Comparison of ENCODE assay signal across 8 cellular contexts in the genomic region with DNA sequence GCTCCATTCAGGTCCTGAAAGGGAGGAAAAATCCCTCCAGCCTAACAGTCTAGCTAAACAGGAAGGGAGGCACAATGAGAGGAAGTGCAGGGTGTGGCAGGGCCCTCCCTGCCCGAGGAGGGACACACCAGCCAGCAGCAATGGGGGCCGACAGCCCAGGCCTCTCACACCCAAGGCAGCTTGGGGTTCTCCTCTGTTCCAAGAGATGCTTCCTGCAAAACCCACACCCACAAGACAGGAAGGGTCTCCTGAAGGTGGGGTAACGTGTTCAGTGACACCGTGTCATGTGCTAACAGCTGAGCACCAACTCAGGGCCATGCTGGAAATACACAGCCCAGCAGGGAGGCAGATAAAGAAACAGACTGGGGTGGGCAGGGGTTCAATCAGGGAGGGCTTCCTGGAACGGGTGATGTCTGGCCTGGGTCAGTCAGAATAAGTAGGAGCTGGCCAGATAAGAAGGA. TPM values are rescaled to one million over a fixed set of nuclear protein-coding genes. Genes with fewer than 3 reads are reported as not detected.
DNase-seq lines count a peak whose midpoint lies in the region; ATAC-seq and TF ChIP-seq lines count a peak whose summit lies in the region.

No MANE protein-coding gene starts in this region.

- H3K36me3 ChIP-seq in esophagus muscularis mucosa (peaks cover 0 to 21% (median 11%) of the 10 kb centered on the region in 4 donors), neuronal stem cell (replicated peaks in 1 of 2; ENCODE audit: control insufficient read depth in 2 of 2, insufficient read depth in 2 of 2, low read length in 2 of 2) (no peaks in the 10 kb centered on the region), MG63 (no peaks in the 10 kb centered on the region), A673 (ENCODE audit: insufficient read depth, low read length, poor library complexity, severe bottlenecking) (no peaks in the 10 kb centered on the region)

- H3K4me3 Mint-ChIP-seq in CD14-positive monocyte (peak overlapping the region; percentile 41 to 76), T-helper 17 cell (peak overlapping the region; percentile 85)

- TF ChIP-seq POLR2A in esophagus muscularis mucosa (IDR thresholded peaks at IDR 0.05; ENCODE audit: low read depth) = no peak

- peak overlapping the region; percentile 54 for H3K18ac ChIP-seq in neuronal stem cell (ENCODE audit: low read length)

- TF ChIP-seq CTCF in CD14-positive monocyte (IDR thresholded peaks at IDR 0.05) = no peak
- TF ChIP-seq CTCF in esophagus muscularis mucosa (IDR thresholded peaks at IDR 0.05) = no peak
- no peak for TF ChIP-seq CTCF in A673 (conservative IDR thresholded peaks at IDR 0.05; ENCODE audit: low read depth, low read length)
- no peak for TF ChIP-seq CTCF in foreskin keratinocyte (conservative IDR thresholded peaks at IDR 0.05)

- peak overlapping the region; percentile 72 to 94 (median 86) for H3K27ac Mint-ChIP-seq in CD14-positive monocyte
- H3K27ac Mint-ChIP-seq in T-helper 17 cell = peak overlapping the region; percentile 97

- H3K4me1 Mint-ChIP-seq in CD14-positive monocyte (peaks cover 46% of the 10 kb centered on the region), T-helper 17 cell (peaks cover 37% of the 10 kb centered on the region)

- H3K4me1 ChIP-seq in esophagus muscularis mucosa (peaks cover 58 to 73% (median 62%) of the 10 kb centered on the region in 4 donors), neuronal stem cell (ENCODE audit: control insufficient read depth in 2 of 2, insufficient read depth in 1 of 2, low read depth in 1 of 2, low read length in 2 of 2) (peaks cover 17 to 38% of the 10 kb centered on the region in 2 donors), A673 (ENCODE audit: insufficient read depth, low read length, poor library complexity, severe bottlenecking) (no peaks in the 10 kb centered on the region), foreskin keratinocyte (peaks cover 11% of the 10 kb centered on the region)

- intact Hi-C loops in CD14-positive monocyte (cut with micrococcal nuclease) (no loop called here), esophagus muscularis mucosa (cut with DNase I) (no loop called here), A673 (cut with micrococcal nuclease; ENCODE audit: unreplicated experiment) (no loop called here)

- TF ChIP-seq EP300 in esophagus muscularis mucosa (IDR thresholded peaks at IDR 0.05) = no peak

- peaks cover 0 to 5% (median 2%) of the 10 kb centered on the region in 7 donors for H3K9me3 Mint-ChIP-seq in CD14-positive monocyte

- no peak for DNase-seq in CD14-positive monocyte (ENCODE audit: low spot score)
- DNase-seq in T-helper 17 cell = no peak
- DNase-seq in esophagus muscularis mucosa (ENCODE audit: extremely low spot score) = no peak
- no peak for DNase-seq in neuronal stem cell (ENCODE audit: low spot score)
- DNase-seq in MG63 = no peak
- no peak for DNase-seq in A673 (ENCODE audit: low spot score)
- no peak for DNase-seq in foreskin keratinocyte

- ATAC-seq in T-helper 17 cell = peak; percentile 50
- ATAC-seq in HG03139 (IDR thresholded peaks at IDR 0.05; ENCODE audit: unreplicated experiment) = no peak
- no peak for ATAC-seq in foreskin keratinocyte

- H3K27ac ChIP-seq in esophagus muscularis mucosa (replicated peaks in 1 of 4) = peak overlapping the region; percentile 70 to 79 (median 75)
- H3K27ac ChIP-seq in neuronal stem cell (replicated peaks; ENCODE audit: low read length) = no peak overlapping the region
- H3K27ac ChIP-seq in A673 (ENCODE audit: low read depth, low read length, poor library complexity, severe bottlenecking) = no peak overlapping the region
- no peak overlapping the region for H3K27ac ChIP-seq in foreskin keratinocyte

- peaks cover 14 to 65% (median 35%) of the 10 kb centered on the region in 3 donors for H3K27me3 Mint-ChIP-seq in CD14-positive monocyte (ENCODE audit: low read depth in 3 of 3)
- no peaks in the 10 kb centered on the region for H3K27me3 Mint-ChIP-seq in T-helper 17 cell

- no peak overlapping the region for H3K14ac ChIP-seq in neuronal stem cell (ENCODE audit: low read length)

- POLR2A ChIA-PET in A673 (lab: Charles Lee; ENCODE audit: low non-redundant PET) = interaction anchor here (0.7 kb wide), 1 partner anchor 51 kb away, joined by 3 read pairs; no protein-coding TSS in a partner anchor

- no peak overlapping the region for H4K91ac ChIP-seq in neuronal stem cell (ENCODE audit: low read depth, low read length, poor library complexity)

- peak overlapping the region; percentile 51 for H2AK5ac ChIP-seq in neuronal stem cell (ENCODE audit: low read depth, low read length)

- CTCF ChIA-PET in A673 (lab: Charles Lee) = interaction anchor here (1.7 kb wide), 1 partner anchor 10 kb away, joined by 9 read pairs; no protein-coding TSS in a partner anchor

- H3K4me3 ChIP-seq in esophagus muscularis mucosa (no peak overlapping the region), neuronal stem cell (ENCODE audit: low read length in 2 of 2) (no peak overlapping the region), MG63 (no peak overlapping the region), A673 (ENCODE audit: low read depth, low read length, poor library complexity, severe bottlenecking) (no peak overlapping the region)

- H3K9me3 ChIP-seq in T-helper 17 cell (ENCODE audit: control insufficient read depth, low read length, poor library complexity, severe bottlenecking) (no peaks in the 10 kb centered on the region), esophagus muscularis mucosa (no peaks in the 10 kb centered on the region), neuronal stem cell (replicated peaks in 1 of 2; ENCODE audit: control insufficient read depth in 2 of 2, insufficient read depth in 1 of 2, low read depth in 1 of 2, low read length in 2 of 2) (no peaks in the 10 kb centered on the region), MG63 (no peaks in the 10 kb centered on the region), A673 (ENCODE audit: low read depth, low read length, poor library complexity, severe bottlenecking) (no peaks in the 10 kb centered on the region)

- no peak overlapping the region for H2BK5ac ChIP-seq in neuronal stem cell (ENCODE audit: low read length)

- no peaks in the 10 kb centered on the region for H3K79me1 ChIP-seq in neuronal stem cell (ENCODE audit: low read depth, low read length)

- no peak overlapping the region for H4K8ac ChIP-seq in neuronal stem cell (ENCODE audit: low read depth, low read length)

- H3K27me3 ChIP-seq in esophagus muscularis mucosa (no peaks in the 10 kb centered on the region), neuronal stem cell (ENCODE audit: control insufficient read depth in 3 of 3, insufficient read depth in 3 of 3, low read depth in 1 of 3, low read length in 3 of 3) (peaks cover 0 to 10% (median 0%) of the 10 kb centered on the region in 3 experiments), MG63 (no peaks in the 10 kb centered on the region), A673 (replicated peaks; ENCODE audit: insufficient read depth, low read depth, low read length, poor library complexity) (no peaks in the 10 kb centered on the region), foreskin keratinocyte (no peaks in the 10 kb centered on the region)

- H2BK15ac ChIP-seq in neuronal stem cell (ENCODE audit: low read length) = no peak overlapping the region

- no peak overlapping the region for H3K4ac ChIP-seq in neuronal stem cell (ENCODE audit: low read length)

- no peak overlapping the region for H2BK12ac ChIP-seq in neuronal stem cell (ENCODE audit: low read length)

- 71% methylated on average over 3 of the region's 5 CpGs for WGBS in esophagus muscularis mucosa
- no CpG with 5 or more reads among the region's 5 CpGs for WGBS in neuronal stem cell (ENCODE audit: extremely low coverage in 2 of 2, insufficient read length in 2 of 2, insufficient replicate concordance in 1 of 2), 2 donors

- BruUV-seq in A673 (replicated peaks; lab: Mats Ljungman, UMichigan) = no TSS peak

- H3K36me3 Mint-ChIP-seq in CD14-positive monocyte = peaks cover 71 to 84% of the 10 kb centered on the region in 2 donors
- peaks cover 10% of the 10 kb centered on the region for H3K36me3 Mint-ChIP-seq in T-helper 17 cell (ENCODE audit: low read depth)

- H2BK120ac ChIP-seq in neuronal stem cell (ENCODE audit: low read depth, low read length) = no peak overlapping the region

- no peak overlapping the region for H3K9ac ChIP-seq in neuronal stem cell (ENCODE audit: low read depth, low read length, poor library complexity)

- no peak overlapping the region for H2AFZ ChIP-seq in neuronal stem cell (ENCODE audit: low read length)

- H3K23ac ChIP-seq in neuronal stem cell (ENCODE audit: low read depth, low read length, poor library complexity) = no peak overlapping the region

- H3K4me2 ChIP-seq in neuronal stem cell (ENCODE audit: insufficient read depth, low read length, poor library complexity, severe bottlenecking) = no peak overlapping the region

RNA-seq across cellular contexts. Expression of a gene that starts 10.2 kb away (rescaled TPM):
- polyA plus RNA-seq in CD14-positive monocyte = 10 to 100 TPM; 10.6 to 23.3 TPM
- total RNA-seq in T-helper 17 cell = 100 to 1,000 TPM; 116 to 117 TPM
- total RNA-seq in esophagus muscularis mucosa = 100 to 1,000 TPM in 1 of 4 donors, 10 to 100 TPM in 3; 53.6 to 101 (median 80.7) TPM
- 10.7 TPM for polyA plus RNA-seq in neuronal stem cell (2013, experiment 1 of 2)
- polyA plus RNA-seq in neuronal stem cell (2013, experiment 2 of 2) = 10.7 TPM
- 10.5 and 11.4 TPM in 2 replicates for total RNA-seq in MG63 (2014; rRNA removed; shearing (Covaris generic); ENCODE audit: low replicate concordance)
- total RNA-seq in A673 (2021) = 31.5 and 37.7 TPM in 2 replicates
- 51.1 and 63.5 TPM in 2 replicates for total RNA-seq in foreskin keratinocyte
- 28.0 and 34.0 TPM in 2 replicates for polyA plus RNA-seq in foreskin keratinocyte

Comparison
In these comparisons a context has a peak if more than half of its experiments do, and no peak if none do; other contexts are left out.
1. H3K27ac ChIP-seq: peak in esophagus muscularis mucosa (4 of 4); none in neuronal stem cell (single experiment), A673 (single experiment) and foreskin keratinocyte (single experiment).